Comparison of ENCODE assay signal across 21 cellular contexts in the genomic region with DNA sequence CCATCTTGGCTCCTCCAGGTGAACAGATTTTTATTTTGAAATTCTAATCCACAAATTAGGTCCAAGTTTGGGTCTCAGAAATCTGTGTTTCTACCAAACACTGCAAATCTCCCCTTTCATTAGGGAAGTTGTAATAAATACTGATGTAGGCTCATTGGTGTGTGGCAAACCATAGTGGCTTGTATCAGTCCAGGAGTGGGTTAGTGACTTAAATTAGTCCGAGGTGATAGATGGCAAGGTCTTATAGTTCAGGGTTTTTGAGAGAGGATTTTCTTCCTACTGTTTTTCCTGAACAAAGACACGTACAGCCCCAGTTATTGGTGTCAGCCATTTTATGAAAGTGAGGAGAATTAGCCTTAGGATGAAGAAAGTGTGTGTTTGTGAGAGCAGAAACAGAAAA.
DNase-seq lines count a peak whose midpoint lies in the region; ATAC-seq and TF ChIP-seq lines count a peak whose summit lies in the region.
"Had no signal": no experiment of that assay in that cellular context is flagged by ENCODE, and none has a peak within 500 bp of the region (broad histone marks: within the 10 kb centered on the region; RNA-seq: fewer than 3 reads in every experiment).

No MANE protein-coding gene starts in this region.

- H3K27me3 ChIP-seq in cardiac muscle cell (no peaks in the 10 kb centered on the region), heart right ventricle (peaks cover 0 to 4% (median 0%) of the 10 kb centered on the region in 7 donors), NT2/D1 (ENCODE audit: insufficient read depth, insufficient read length) (no peaks in the 10 kb centered on the region), iPS-20b (ENCODE audit: insufficient read depth, low read length) (no peaks in the 10 kb centered on the region)
- H3K27me3 ChIP-seq: tibial nerve had no signal

- H3K27me3 Mint-ChIP-seq in CD14-positive monocyte (ENCODE audit: low read depth in 3 of 3) = no peaks in the 10 kb centered on the region
- H3K27me3 Mint-ChIP-seq: CD4-positive, CD25-positive, alpha-beta regulatory T cell; effector memory CD8-positive, alpha-beta T cell had no signal

- no peak overlapping the region for H3K4me3 Mint-ChIP-seq in CD14-positive monocyte
- H3K4me3 Mint-ChIP-seq: CD4-positive, CD25-positive, alpha-beta regulatory T cell; effector memory CD8-positive, alpha-beta T cell had no signal

- H3K9ac ChIP-seq in NT2/D1 (ENCODE audit: insufficient read length, low read depth) (peak overlapping the region; percentile 65), iPS-20b (ENCODE audit: low read depth, low read length) (peak overlapping the region; percentile 78)

- DNase-seq in cardiac muscle cell (ENCODE audit: low read depth in 1 of 2, low spot score in 1 of 2) (no peak), heart right ventricle (no peak), NT2/D1 (ENCODE audit: low read depth, low spot score) (no peak), UCSD-AML1 (lab: John Stamatoyannopoulos, UW; ENCODE audit: unreplicated experiment) (no peak), CD14-positive monocyte (ENCODE audit: low spot score) (no peak)
- DNase-seq: activated CD4-positive, alpha-beta T cell treated with anti-CD3 and anti-CD28 coated beads, Interleukin-2, amount 50 U/mL, for 1 hour; activated naive CD4-positive, alpha-beta T cell; aorta; CD4-positive, CD25-positive, alpha-beta regulatory T cell; DMS79 treated with DMSO at 0.1 percent for 48 hours; effector memory CD8-positive, alpha-beta T cell; left colon; MM.1S; occipital lobe; stimulated activated naive CD4-positive, alpha-beta T cell treated with Interleukin-2 at 50 U/mL for 16 hours; SW 1271 had no signal

- TF ChIP-seq CTCF in cardiac muscle cell (IDR thresholded peaks at IDR 0.05; ENCODE audit: low read depth, low read length) = no peak
- no peak for TF ChIP-seq CTCF in heart right ventricle (IDR thresholded peaks at IDR 0.05)
- TF ChIP-seq CTCF in CD14-positive monocyte (IDR thresholded peaks at IDR 0.05) = no peak

- H3K4me3 ChIP-seq in cardiac muscle cell (peak overlapping the region; percentile 19), heart right ventricle (no peak overlapping the region), NT2/D1 (ENCODE audit: insufficient read length, low read depth) (peak overlapping the region; percentile 50), iPS-20b (ENCODE audit: low read length) (peak overlapping the region; percentile 73)
- H3K4me3 ChIP-seq: tibial nerve had no signal

- 75 to 79% methylated on average over 2 of the region's 2 CpGs for WGBS in heart right ventricle, 2 donors

- H3K4me1 Mint-ChIP-seq in CD14-positive monocyte = no peaks in the 10 kb centered on the region
- H3K4me1 Mint-ChIP-seq: CD4-positive, CD25-positive, alpha-beta regulatory T cell had no signal

- no peak overlapping the region for H3K27ac Mint-ChIP-seq in CD14-positive monocyte
- H3K27ac Mint-ChIP-seq: CD4-positive, CD25-positive, alpha-beta regulatory T cell; effector memory CD8-positive, alpha-beta T cell had no signal

- intact Hi-C loops in heart right ventricle (cut with DNase I) = no loop called here
- intact Hi-C loops in CD14-positive monocyte (cut with micrococcal nuclease) = no loop called here

- H3K9me3 Mint-ChIP-seq in CD14-positive monocyte = peaks cover 0 to 10% (median 5%) of the 10 kb centered on the region in 7 donors

- no peaks in the 10 kb centered on the region for H3K9me3 ChIP-seq in cardiac muscle cell (ENCODE audit: low read depth)
- no peaks in the 10 kb centered on the region for H3K9me3 ChIP-seq in heart right ventricle
- H3K9me3 ChIP-seq in NT2/D1 (ENCODE audit: insufficient read depth, low read length) = no peaks in the 10 kb centered on the region
- no peaks in the 10 kb centered on the region for H3K9me3 ChIP-seq in iPS-20b (ENCODE audit: insufficient read depth, low read depth, low read length)
- H3K9me3 ChIP-seq: tibial nerve had no signal

- no peaks in the 10 kb centered on the region for H3K36me3 Mint-ChIP-seq in CD14-positive monocyte
- H3K36me3 Mint-ChIP-seq: CD4-positive, CD25-positive, alpha-beta regulatory T cell had no signal

- H3K27ac ChIP-seq in cardiac muscle cell (no peak overlapping the region), heart right ventricle (no peak overlapping the region), iPS-20b (ENCODE audit: low read length) (no peak overlapping the region)
- H3K27ac ChIP-seq: tibial nerve had no signal

- no peak for ATAC-seq in heart right ventricle
- ATAC-seq in GM21529 (IDR thresholded peaks at IDR 0.05; ENCODE audit: unreplicated experiment) = no peak
- no peak for ATAC-seq in HG02610 (IDR thresholded peaks at IDR 0.05; ENCODE audit: unreplicated experiment)
- ATAC-seq: effector memory CD8-positive, alpha-beta T cell; left colon; sciatic nerve had no signal

- no peaks in the 10 kb centered on the region for H3K4me1 ChIP-seq in cardiac muscle cell (ENCODE audit: low read depth)
- no peaks in the 10 kb centered on the region for H3K4me1 ChIP-seq in heart right ventricle
- no peaks in the 10 kb centered on the region for H3K4me1 ChIP-seq in NT2/D1 (ENCODE audit: insufficient read depth, insufficient read length)
- H3K4me1 ChIP-seq in iPS-20b (ENCODE audit: insufficient read depth, low read length) = peaks cover 18% of the 10 kb centered on the region
- H3K4me1 ChIP-seq: tibial nerve had no signal

- no peaks in the 10 kb centered on the region for H3K36me3 ChIP-seq in cardiac muscle cell
- H3K36me3 ChIP-seq in heart right ventricle = no peaks in the 10 kb centered on the region
- H3K36me3 ChIP-seq in NT2/D1 (ENCODE audit: insufficient read depth, insufficient read length, low read length) = no peaks in the 10 kb centered on the region
- H3K36me3 ChIP-seq in iPS-20b (ENCODE audit: insufficient read depth, low read depth, low read length) = no peaks in the 10 kb centered on the region
- H3K36me3 ChIP-seq: tibial nerve had no signal

Comparison
In these comparisons a context has a peak if more than half of its experiments do, and no peak if none do; other contexts are left out.
1. H3K4me3 ChIP-seq: peak in cardiac muscle cell (single experiment), NT2/D1 (single experiment) and iPS-20b (single experiment); none in heart right ventricle (0 of 10).